2 cellular contexts compared by ENCODE assay signal in genomic region chr12:53493610-53494391, GRCh38.
TF ChIP-seq lines count a peak whose summit lies in the region.

No MANE protein-coding gene starts in this region.

TF ChIP-seq in SK-N-SH, 30 proteins besides CTCF, POLR2A, EP300 and RAD21 (continued from another document):
- TF ChIP-seq ZBTB33 (IDR thresholded peaks at IDR 0.05; ENCODE audit: borderline replicate concordance, low read depth) (no peak), TAF1 (IDR thresholded peaks at IDR 0.05; ENCODE audit: borderline replicate concordance, low read depth, low read length) (no peak), GABPA (IDR thresholded peaks at IDR 0.05; ENCODE audit: low read depth) (no peak), FOXM1 (IDR thresholded peaks at IDR 0.05; ENCODE audit: low read depth) (no peak), JUND (IDR thresholded peaks at IDR 0.05) (no peak), FOXJ3 (CRISPR knock-in tag; IDR thresholded peaks at IDR 0.05) (no peak)

TF ChIP-seq in SK-N-SH treated with all-trans-retinoic acid at 6 μM for 48 hours, 23 proteins besides CTCF, POLR2A, EP300 and RAD21 (continued from another document):
- no peak for TF ChIP-seq PATZ1 (CRISPR knock-in tag; IDR thresholded peaks at IDR 0.05; ENCODE audit: borderline replicate concordance)
- no peak for TF ChIP-seq ESRRG (CRISPR knock-in tag; IDR thresholded peaks at IDR 0.05)
- TF ChIP-seq ZNF70 (CRISPR knock-in tag; IDR thresholded peaks at IDR 0.05): no peak
- no peak for TF ChIP-seq CREB5 (CRISPR knock-in tag; IDR thresholded peaks at IDR 0.05; ENCODE audit: low read depth)
- no peak for TF ChIP-seq SNAI2 (CRISPR knock-in tag; IDR thresholded peaks at IDR 0.05)
- no peak for TF ChIP-seq ZFP30 (CRISPR knock-in tag; IDR thresholded peaks at IDR 0.05)
- TF ChIP-seq CSRNP3 (CRISPR knock-in tag; IDR thresholded peaks at IDR 0.05): no peak
- no peak for TF ChIP-seq ZC3H10 (CRISPR knock-in tag; IDR thresholded peaks at IDR 0.05)
- no peak for TF ChIP-seq ZNF565 (CRISPR knock-in tag; conservative IDR thresholded peaks at IDR 0.05; ENCODE audit: low read depth)
- TF ChIP-seq ZNF8 (CRISPR knock-in tag; IDR thresholded peaks at IDR 0.05): no peak
- TF ChIP-seq TSHZ2 (CRISPR knock-in tag; IDR thresholded peaks at IDR 0.05): no peak
- no peak for TF ChIP-seq POU6F1 (CRISPR knock-in tag; IDR thresholded peaks at IDR 0.05; ENCODE audit: borderline replicate concordance, low read depth)
